ENCODE assay signal across 9 cellular contexts in the genomic region with DNA sequence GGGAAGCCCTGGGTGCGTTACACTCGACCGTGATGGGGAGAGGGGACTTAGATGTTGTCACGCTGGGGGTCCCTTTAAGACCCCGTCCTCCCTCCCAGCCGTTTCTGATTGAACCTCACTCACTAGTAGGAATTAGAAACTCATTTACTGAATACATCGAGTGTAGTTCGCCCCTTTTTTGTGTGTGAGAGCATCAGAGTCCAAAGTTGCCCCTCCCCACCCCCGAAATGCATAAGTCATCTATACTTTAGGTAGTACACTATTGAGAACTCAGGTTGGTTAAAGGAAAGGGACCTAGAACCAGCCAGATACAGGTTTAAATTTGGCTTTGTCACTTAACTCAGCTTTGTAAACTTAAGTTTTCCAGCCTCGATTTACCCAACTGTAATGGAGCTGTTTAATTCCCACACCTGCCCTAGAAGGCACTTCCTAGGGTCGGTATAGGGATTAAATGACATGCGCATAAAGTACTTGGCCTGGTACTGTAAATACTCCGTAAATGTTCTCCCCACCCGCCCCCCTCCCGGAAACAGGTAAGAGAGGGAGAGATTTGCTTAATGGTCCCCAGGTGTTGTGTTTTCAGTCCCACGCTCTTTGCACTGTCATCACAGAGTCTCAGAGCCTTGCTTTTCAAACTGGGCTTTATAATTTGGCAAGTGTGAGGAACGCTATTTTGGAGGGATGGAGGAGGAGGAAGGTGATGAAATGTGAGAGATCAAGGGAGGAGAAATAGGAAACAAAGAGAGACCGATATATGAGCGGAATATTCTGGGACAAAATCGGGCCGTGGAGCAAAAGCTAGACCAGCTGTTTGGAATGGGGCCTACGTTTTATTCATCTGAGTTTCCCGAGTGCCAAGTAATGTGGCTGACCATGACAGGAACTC. TPM values are rescaled to one million over a fixed set of nuclear protein-coding genes. Genes with fewer than 3 reads are reported as not detected.
DNase-seq lines count a peak whose midpoint lies in the region; ATAC-seq, FAIRE-seq and TF ChIP-seq lines count a peak whose summit lies in the region.
"Had no signal": no experiment of that assay in that cellular context is flagged by ENCODE, and none has a peak within 500 bp of the region (broad histone marks: within the 10 kb centered on the region; RNA-seq: fewer than 3 reads in every experiment).

No MANE protein-coding gene starts in this region.

- peaks cover 7% of the 10 kb centered on the region; the same call in 1 of the 2 replicates for H3K79me1 ChIP-seq in H1 (ENCODE audit: low read depth, low read length)

- DNase-seq in activated CD4-positive, alpha-beta T cell treated with anti-CD3 and anti-CD28 coated beads for 36 hours, result peak; percentile 35
- DNase-seq in activated CD4-positive, alpha-beta T cell treated with anti-CD3 and anti-CD28 coated beads, Interleukin-2, amount 50 U/mL, for 4 hours, result no peak
- DNase-seq in RKO (ENCODE audit: low spot score) (peak; percentile 21), H1 (ENCODE audit: low read depth in 1 of 2, low spot score in 2 of 2) (no peak), MV-4-11 (lab: John Stamatoyannopoulos, UW) (no peak)

- no peak overlapping the region for H2BK120ac ChIP-seq in H1 (replicated peaks; ENCODE audit: low read depth, low read length)

- no peak overlapping the region; the same call in 1 of the 2 replicates for H3K18ac ChIP-seq in H1 (ENCODE audit: extremely low read depth, low read length)

- FAIRE-seq in H1 (lab: Jason Lieb, UNC), result no peak
- FAIRE-seq: colon had no signal

- H3K27me3 Mint-ChIP-seq in activated CD4-positive, alpha-beta T cell treated with anti-CD3 and anti-CD28 coated beads for 36 hours, result no peaks in the 10 kb centered on the region

- no peak for ATAC-seq in activated CD4-positive, alpha-beta T cell treated with anti-CD3 and anti-CD28 coated beads for 36 hours
- ATAC-seq in GM21515 (IDR thresholded peaks at IDR 0.05; ENCODE audit: unreplicated experiment), result no peak
- no peak for ATAC-seq in HG02870 (IDR thresholded peaks at IDR 0.05; ENCODE audit: unreplicated experiment)

- H3K4me1 ChIP-seq in H1 (replicated peaks in 1 of 4; ENCODE audit: control insufficient read depth in 3 of 4, insufficient read depth in 4 of 4, low read length in 3 of 4), result peaks cover 2 to 9% (median 5%) of the 10 kb centered on the region in 4 experiments; a peak in 6 of 7 replicates
- peaks cover 34% of the 10 kb centered on the region for H3K4me1 ChIP-seq in neuron (ENCODE audit: insufficient read depth, low read length)

- no peak overlapping the region for H3K4ac ChIP-seq in H1 (replicated peaks; ENCODE audit: insufficient read length, low read depth, low read length)

- H2BK5ac ChIP-seq in H1 (ENCODE audit: low read depth, low read length), result 0 out of 2 replicates have a peak overlapping the region, but pooled peaks have one; percentile 18

- H3K36me3 ChIP-seq in H1 (ENCODE audit: control insufficient read depth in 2 of 4, insufficient read depth in 4 of 4, low read length in 3 of 4) (peaks cover 6 to 20% (median 10%) of the 10 kb centered on the region in 4 experiments; a peak in 5 of 8 replicates), neuron (ENCODE audit: insufficient read depth, low read length) (peaks cover 28% of the 10 kb centered on the region)

- H2BK20ac ChIP-seq in H1 (ENCODE audit: low read length), result no peak overlapping the region

- peak overlapping the region; percentile 43 to 93 for H3K4me2 ChIP-seq in H1 (ENCODE audit: insufficient read depth in 1 of 2, low read depth in 2 of 2, low read length in 2 of 2)

- intact Hi-C loops in activated CD4-positive, alpha-beta T cell treated with anti-CD3 and anti-CD28 coated beads for 36 hours (cut with DNase I, micrococcal nuclease), result loop anchor here (2.0 to 10.0 kb wide), 9 partner anchors 210 to 1740 kb away; partner anchors contain the start of genes WSB2 (in 2 of the 2), BICDL1 (in 1 of the 2), KSR2 (in 1 of the 2) and PEBP1 (in 1 of the 2)

- no peaks in the 10 kb centered on the region for H3K9me3 Mint-ChIP-seq in activated CD4-positive, alpha-beta T cell treated with anti-CD3 and anti-CD28 coated beads for 36 hours (ENCODE audit: low read depth)

- no peak overlapping the region for H2BK12ac ChIP-seq in H1 (ENCODE audit: low read depth, low read length)

- no peak overlapping the region for H4K5ac ChIP-seq in H1 (ENCODE audit: insufficient read length, low read depth, low read length)

- H3K23ac ChIP-seq in H1 (ENCODE audit: insufficient read length), result no peak overlapping the region

- no peak overlapping the region for H2BK15ac ChIP-seq in H1 (ENCODE audit: low read length)

- WGBS in H1 (ENCODE audit: extremely low coverage in 1 of 2, insufficient coverage in 1 of 2, insufficient read length in 1 of 2, insufficient replicate concordance in 2 of 2, low coverage in 1 of 2, low lambda C conversion rate in 2 of 2, missing lambda C conversion rate in 1 of 2), 2 experiments, result 9 to 100% methylated on average over 1 to 20 of the region's 23 CpGs

- no peak for TF ChIP-seq RAD21 in H1 (IDR thresholded peaks at IDR 0.05 in 1 of 2, conservative IDR thresholded peaks at IDR 0.05 in 1 of 2; ENCODE audit: low read depth in 2 of 2, low read length in 2 of 2)

- no peak for TF ChIP-seq CTCF in H1 (IDR thresholded peaks at IDR 0.05; ENCODE audit: control extremely low read depth in 1 of 3, insufficient read depth in 1 of 3, low read depth in 1 of 3, low read length in 3 of 3)

- no peak overlapping the region for H4K8ac ChIP-seq in H1 (ENCODE audit: extremely low read depth, insufficient read depth, low read length)

- POLR2A ChIA-PET in activated CD4-positive, alpha-beta T cell treated with anti-CD3 and anti-CD28 coated beads for 36 hours (lab: Charles Lee), result interaction anchor here (1.3 kb wide), 1 partner anchor 18 kb away, joined by 6 read pairs; no protein-coding TSS in a partner anchor
- POLR2A ChIA-PET in H1 (lab: Charles Lee; ENCODE audit: partially characterized antibody), result interaction anchor here (0.6 to 2.8 kb wide), 8 partner anchors 17 to 315 kb away, joined by 3 to 9 read pairs (median 4); partner anchors contain the start of genes PEBP1 and VSIG10

- no peak for TF ChIP-seq EP300 in H1 (IDR thresholded peaks at IDR 0.05; ENCODE audit: borderline replicate concordance in 1 of 2, low read depth in 2 of 2, low read length in 2 of 2)

- peak overlapping the region; percentile 92 for H3K27ac Mint-ChIP-seq in activated CD4-positive, alpha-beta T cell treated with anti-CD3 and anti-CD28 coated beads for 36 hours

- H3K4me3 Mint-ChIP-seq in activated CD4-positive, alpha-beta T cell treated with anti-CD3 and anti-CD28 coated beads for 36 hours, result peak overlapping the region; percentile 92

- H2AK5ac ChIP-seq in H1 (ENCODE audit: low read depth, low read length), result no peak overlapping the region

- peaks cover 32% of the 10 kb centered on the region for H3K4me1 Mint-ChIP-seq in activated CD4-positive, alpha-beta T cell treated with anti-CD3 and anti-CD28 coated beads for 36 hours

- no peak overlapping the region for H2AFZ ChIP-seq in H1 (ENCODE audit: low read length)
- H2AFZ ChIP-seq in neuron (ENCODE audit: low read depth, low read length), result peak overlapping the region; percentile 60

- H3K36me3 Mint-ChIP-seq in activated CD4-positive, alpha-beta T cell treated with anti-CD3 and anti-CD28 coated beads for 36 hours (ENCODE audit: low read depth), result peaks cover 8% of the 10 kb centered on the region

- no peak overlapping the region for H3K27ac ChIP-seq in H1 (ENCODE audit: low read depth, low read length)

- H3K79me2 ChIP-seq in H1 (ENCODE audit: control insufficient read depth in 1 of 2, insufficient read depth in 2 of 2, low read length in 2 of 2), result peaks cover 3 to 36% of the 10 kb centered on the region in 2 experiments

- peak overlapping the region; percentile 65 to 90 (median 68) for H3K4me3 ChIP-seq in H1 (ENCODE audit: extremely low read depth in 1 of 4, insufficient read depth in 2 of 4, low read depth in 3 of 4, low read length in 4 of 4)
- H3K4me3 ChIP-seq in neuron (ENCODE audit: low read length), result peak overlapping the region; percentile 96

- H3K9ac ChIP-seq in H1 (replicated peaks in 1 of 4; ENCODE audit: extremely low read depth in 1 of 4, low read depth in 3 of 4, low read length in 3 of 4), result peak overlapping the region in 3 of 4 experiments; percentile 27 to 71 (median 55); a peak in 4 of 7 replicates

- no peak overlapping the region for H3K14ac ChIP-seq in H1 (ENCODE audit: insufficient read length)

- H3K27me3 ChIP-seq in H1 (replicated peaks in 1 of 4; ENCODE audit: control insufficient read depth in 3 of 4, extremely low read depth in 1 of 4, insufficient read depth in 3 of 4, low read length in 3 of 4) (no peaks in the 10 kb centered on the region), neuron (ENCODE audit: insufficient read depth, low read length) (no peaks in the 10 kb centered on the region)

- peaks cover 16% of the 10 kb centered on the region for H3K23me2 ChIP-seq in H1 (ENCODE audit: low read depth, low read length)

- no peak for TF ChIP-seq POLR2A in H1 (IDR thresholded peaks at IDR 0.05; ENCODE audit: control extremely low read depth in 1 of 2, low read depth in 2 of 2, low read length in 2 of 2)

- CTCF ChIA-PET in activated CD4-positive, alpha-beta T cell treated with anti-CD3 and anti-CD28 coated beads for 36 hours (lab: Charles Lee), result interaction anchor here (0.6 to 6.4 kb wide), 30 partner anchors 10 to 972 kb away, joined by 3 to 102 read pairs (median 6); partner anchors contain the start of genes PEBP1 and RFC5
- CTCF ChIA-PET in H1 (lab: Charles Lee; ENCODE audit: partially characterized antibody), result interaction anchor here (0.5 to 7.4 kb wide), 40 partner anchors 8 to 880 kb away, joined by 3 to 120 read pairs (median 4); partner anchors contain the start of gene PEBP1

- H3K56ac ChIP-seq in H1 (replicated peaks; ENCODE audit: insufficient read length, low read depth, low read length), result no peak overlapping the region

- H4K91ac ChIP-seq in H1 (replicated peaks; ENCODE audit: insufficient read length, low read length), result no peak overlapping the region

- H3K9me3 ChIP-seq in H1 (ENCODE audit: insufficient read depth in 2 of 2, low read depth in 1 of 2, low read length in 1 of 2), result no peaks in the 10 kb centered on the region
- no peaks in the 10 kb centered on the region for H3K9me3 ChIP-seq in neuron (ENCODE audit: low read length)

- H4K20me1 ChIP-seq in H1 (replicated peaks in 1 of 2; ENCODE audit: control insufficient read depth in 1 of 2, insufficient read depth in 2 of 2, low read length in 2 of 2), result peaks cover 4 to 12% of the 10 kb centered on the region in 2 experiments

RNA-seq across cellular contexts. Expression of gene SUDS3, which starts 0.9 kb away (rescaled TPM):
- total RNA-seq in activated CD4-positive, alpha-beta T cell treated with anti-CD3 and anti-CD28 coated beads for 36 hours, result 10 to 100 TPM; 18.7 to 19.1 TPM
- total RNA-seq in H1 (2021; fragmentation: NEBNext Ultra II Directional; extraction: Animal tissue kit (Norgen Biotek cat#: 25700)), result 54.2 and 58.7 TPM in 2 replicates
- 21.0 and 30.0 TPM in 2 replicates for polyA plus RNA-seq in H1 (2011; rRNA removed)
- 33.7 TPM for polyA plus RNA-seq in H1 (2011; cell fraction: cytosol; rRNA removed)
- polyA plus RNA-seq in H1 (2011; cell fraction: nucleus; rRNA removed), result 23.5 TPM
- 26.8 to 43.7 TPM (median 29.3 TPM) in 4 replicates for polyA plus RNA-seq in H1 (2012, experiment 1 of 2)
- 6.0 TPM for polyA plus RNA-seq in H1 (2012, experiment 2 of 2)
- 37.4 TPM for polyA plus RNA-seq in H1 (2013, experiment 1 of 2)
- polyA plus RNA-seq in H1 (2013, experiment 2 of 2), result 36.9 TPM
- polyA minus RNA-seq in H1 (2011; rRNA and poly(A)+ RNA removed), result 49.3 and 51.2 TPM in 2 replicates
- 32.2 TPM for polyA minus RNA-seq in H1 (2011; cell fraction: cytosol; rRNA and poly(A)+ RNA removed)
- polyA minus RNA-seq in H1 (2011; cell fraction: nucleus; rRNA and poly(A)+ RNA removed), result 42.2 TPM

RNA-seq across cellular contexts. Expression of gene TAOK3, which starts 4.5 kb away (rescaled TPM):
- total RNA-seq in activated CD4-positive, alpha-beta T cell treated with anti-CD3 and anti-CD28 coated beads for 36 hours, result 10 to 100 TPM; 49.4 to 51.1 TPM
- total RNA-seq in H1 (2021; fragmentation: NEBNext Ultra II Directional; extraction: Animal tissue kit (Norgen Biotek cat#: 25700)), result 9.2 and 9.3 TPM in 2 replicates
- 4.7 and 5.2 TPM in 2 replicates for polyA plus RNA-seq in H1 (2011; rRNA removed)
- 3.7 TPM for polyA plus RNA-seq in H1 (2011; cell fraction: cytosol; rRNA removed)
- polyA plus RNA-seq in H1 (2011; cell fraction: nucleus; rRNA removed), result 8.3 TPM
- 4.1 to 7.6 TPM (median 6.0 TPM) in 4 replicates for polyA plus RNA-seq in H1 (2012, experiment 1 of 2)
- 0.73 TPM for polyA plus RNA-seq in H1 (2012, experiment 2 of 2)
- polyA plus RNA-seq in H1 (2013, experiment 1 of 2), result 9.5 TPM
- 8.5 TPM for polyA plus RNA-seq in H1 (2013, experiment 2 of 2)
- 15.9 and 16.8 TPM in 2 replicates for polyA minus RNA-seq in H1 (2011; rRNA and poly(A)+ RNA removed)
- polyA minus RNA-seq in H1 (2011; cell fraction: cytosol; rRNA and poly(A)+ RNA removed), result 6.5 TPM
- 24.7 TPM for polyA minus RNA-seq in H1 (2011; cell fraction: nucleus; rRNA and poly(A)+ RNA removed)

Comparison
In these comparisons a context has a peak if more than half of its experiments do, and no peak if none do; other contexts are left out.
1. DNase-seq: peak in activated CD4-positive, alpha-beta T cell treated with anti-CD3 and anti-CD28 coated beads for 36 hours (single experiment) and RKO (single experiment); none in activated CD4-positive, alpha-beta T cell treated with anti-CD3 and anti-CD28 coated beads, Interleukin-2, amount 50 U/mL, for 4 hours (0 of 2), H1 (0 of 2) and MV-4-11 (single experiment).